In the genomic region with DNA sequence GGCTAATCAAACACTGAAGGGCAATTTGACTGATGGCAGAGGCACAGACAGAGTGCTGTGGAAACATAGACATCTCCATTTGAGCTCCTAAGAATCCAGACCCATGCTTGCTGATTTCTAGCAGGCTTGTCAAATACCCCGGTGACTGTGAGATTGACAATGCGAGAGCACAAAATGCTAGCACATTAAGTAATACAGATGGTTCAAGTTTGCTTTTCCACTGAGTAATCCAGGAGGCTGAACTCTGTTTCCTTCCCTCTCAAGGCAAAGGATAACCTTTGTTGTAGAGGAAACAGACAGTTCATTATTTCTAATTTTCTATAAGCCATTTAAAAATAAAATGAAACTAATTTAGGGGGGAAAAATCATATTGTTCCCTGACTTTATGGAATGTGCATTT, we compare ENCODE assay signal across 18 cellular contexts.
"Had no signal": no experiment of that assay in that cellular context is flagged by ENCODE, and none has a peak within 500 bp of the region (broad histone marks: within the 10 kb centered on the region; RNA-seq: fewer than 3 reads in every experiment).

No MANE protein-coding gene starts in this region.

- H3K36me3 ChIP-seq: adrenal gland, breast epithelium, MG63 had no signal

- H3K27ac ChIP-seq: adrenal gland had no signal

- H3K9me3 ChIP-seq: adrenal gland, body of pancreas, breast epithelium, MG63 had no signal

- ATAC-seq: activated CD8-positive, alpha-beta T cell treated with anti-CD3 and anti-CD28 coated beads for 36 hours had no signal

- H3K27me3 ChIP-seq: body of pancreas, breast epithelium, MG63 had no signal

- H3K4me3 ChIP-seq: adrenal gland, body of pancreas, breast epithelium, MG63 had no signal

- DNase-seq: activated CD4-positive, alpha-beta T cell treated with anti-CD3 and anti-CD28 coated beads, Interleukin-2, amount 10 ng/mL, durations not matched to agents 24 days and 14 days; activated CD4-positive, alpha-beta T cell treated with anti-CD3 and anti-CD28 coated beads, Interleukin-2, amount 50 U/mL, for 4 hours; activated CD8-positive, alpha-beta T cell treated with anti-CD3 and anti-CD28 coated beads for 36 hours; activated gamma-delta T cell; activated naive CD4-positive, alpha-beta T cell treated with Interleukin-2 at 50 U/mL for 16 hours; activated T-cell treated with anti-CD3 and anti-CD28 coated beads, Interleukin-2, amount 50 U/mL, for 1 hour; adrenal gland; Kasumi-1; KG1; NCI-H1436; NCI-H1930; NCI-H2081 treated with DMSO at 0.1 percent for 48 hours; NCI-H524 treated with DMSO at 0.1 percent for 48 hours; NCI-H748 treated with DMSO at 0.1 percent for 48 hours; Right ventricle myocardium superior had no signal

- H3K4me1 ChIP-seq: adrenal gland, body of pancreas, breast epithelium had no signal
